In the genomic region with DNA sequence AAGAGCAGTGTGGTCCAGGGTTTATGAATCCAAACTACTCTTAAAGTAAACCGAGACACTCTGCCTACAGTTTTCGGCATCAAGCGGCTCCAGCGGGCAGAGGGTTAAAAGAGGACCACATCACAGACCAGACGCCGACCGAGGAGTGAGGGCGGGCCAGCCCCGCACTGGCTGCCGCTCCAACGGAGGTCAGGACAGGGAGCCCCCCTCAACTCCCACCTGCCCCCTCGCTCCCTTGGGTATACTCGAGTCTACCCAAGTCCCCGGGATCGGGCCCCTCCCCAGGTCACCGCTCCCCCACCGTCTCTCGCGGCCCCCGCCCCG, we compare ENCODE assay signal across 8 cellular contexts. TPM values are rescaled to one million over a fixed set of nuclear protein-coding genes. Genes with fewer than 3 reads are reported as not detected.
A peak's percentile ranks its signal among the peaks of the same experiment; 100 is the strongest.
DNase-seq lines count a peak whose midpoint lies in the region; ATAC-seq, FAIRE-seq and TF ChIP-seq lines count a peak whose summit lies in the region.

No MANE protein-coding gene starts in this region.

- ATAC-seq in GM21360 (IDR thresholded peaks at IDR 0.05; ENCODE audit: unreplicated experiment) (peak; percentile 32), mucosa of descending colon (peak; percentile 66)

- FAIRE-seq in urothelium cell line (lab: Jason Lieb, UNC) = no peak

- TF ChIP-seq CTCF in SK-N-SH (IDR thresholded peaks at IDR 0.05) (no peak), mucosa of descending colon (IDR thresholded peaks at IDR 0.05) (no peak)

- intact Hi-C loops in mucosa of descending colon (cut with DNase I, micrococcal nuclease) = no loop called here

- H3K36me3 ChIP-seq in Karpas-422 (ENCODE audit: insufficient read depth, low read length) (0 out of 2 replicates have a peak, but pooled peaks cover 4% of the 10 kb centered on the region), SK-N-SH (replicated peaks in 1 of 2; ENCODE audit: control insufficient read depth in 1 of 2, insufficient read depth in 2 of 2, low read length in 1 of 2) (peaks cover 0 to 5% of the 10 kb centered on the region in 2 experiments), endocrine pancreas (ENCODE audit: control insufficient read depth, insufficient read depth, low read length) (no peaks in the 10 kb centered on the region), mucosa of descending colon (ENCODE audit: low read depth) (no peaks in the 10 kb centered on the region)

- H3K27me3 ChIP-seq in Karpas-422 (ENCODE audit: low read length) (no peaks in the 10 kb centered on the region), SK-N-SH (ENCODE audit: insufficient read depth) (no peaks in the 10 kb centered on the region), endocrine pancreas (ENCODE audit: control insufficient read depth, insufficient read depth, low read length) (no peaks in the 10 kb centered on the region)

- H3K9me2 ChIP-seq in Karpas-422 (replicated peaks; ENCODE audit: insufficient read depth, low read length) (no peaks in the 10 kb centered on the region), SK-N-SH (no peaks in the 10 kb centered on the region)

- H3K9ac ChIP-seq in Karpas-422 (ENCODE audit: low read length) (peak overlapping the region; percentile 84), SK-N-SH (peak overlapping the region; percentile 84), endocrine pancreas (ENCODE audit: control insufficient read depth, insufficient read depth, low read length) (peak overlapping the region; percentile 22)

- peak overlapping the region; percentile 69 for H3K27ac ChIP-seq in Karpas-422 (ENCODE audit: low read length)
- peak overlapping the region; percentile 76 to 89 for H3K27ac ChIP-seq in SK-N-SH (ENCODE audit: low read depth in 2 of 2, low read length in 1 of 2)

- H3F3A ChIP-seq in SK-N-SH (replicated peaks; ENCODE audit: insufficient read depth) = peaks cover 9% of the 10 kb centered on the region

- POLR2A ChIA-PET in SK-N-SH (lab: Yijun Ruan, JAX) = no interaction called here

- TF ChIP-seq EP300 in SK-N-SH (IDR thresholded peaks at IDR 0.05; ENCODE audit: borderline replicate concordance in 1 of 2, low read depth in 1 of 2, low read length in 1 of 2) = no peak

- peak overlapping the region; percentile 89 for H3K4me2 ChIP-seq in Karpas-422 (ENCODE audit: low read depth, low read length, poor library complexity, severe bottlenecking)
- H3K4me2 ChIP-seq in SK-N-SH = peak overlapping the region; percentile 84

- H3K9me3 ChIP-seq in Karpas-422 (ENCODE audit: low read length) = no peaks in the 10 kb centered on the region
- no peaks in the 10 kb centered on the region for H3K9me3 ChIP-seq in SK-N-SH
- no peaks in the 10 kb centered on the region for H3K9me3 ChIP-seq in endocrine pancreas (ENCODE audit: control insufficient read depth, low read length)
- no peaks in the 10 kb centered on the region for H3K9me3 ChIP-seq in mucosa of descending colon

- CTCF ChIA-PET in SK-N-SH (lab: Yijun Ruan, JAX) = no interaction called here

- H3K4me1 ChIP-seq in Karpas-422 (ENCODE audit: low read length) (peaks cover 13% of the 10 kb centered on the region), SK-N-SH (ENCODE audit: control insufficient read depth in 1 of 2, insufficient read depth in 2 of 2, low read depth in 1 of 2, low read length in 1 of 2) (peaks cover 0 to 10% of the 10 kb centered on the region in 2 experiments; a peak in 2 of 4 replicates), endocrine pancreas (ENCODE audit: control insufficient read depth, insufficient read depth, low read length) (no peaks in the 10 kb centered on the region), mucosa of descending colon (ENCODE audit: low read depth) (peaks cover 6% of the 10 kb centered on the region)

- peaks cover 43% of the 10 kb centered on the region for H3K79me2 ChIP-seq in Karpas-422 (ENCODE audit: low read length)
- H3K79me2 ChIP-seq in SK-N-SH (ENCODE audit: insufficient read depth) = peaks cover 54% of the 10 kb centered on the region

- WGBS in SK-N-SH (ENCODE audit: low lambda C conversion rate) = 2% methylated on average over 13 of the region's 21 CpGs

- DNase-seq in DMS79 treated with DMSO at 0.1 percent for 48 hours (lab: John Stamatoyannopoulos, UW) (peak; percentile 73), Karpas-422 (peak; percentile 78), SK-N-SH (no peak), mucosa of descending colon (no peak), urothelium cell line (ENCODE audit: low spot score) (peak; percentile 58)
- no peak for DNase-seq in stimulated activated CD4-positive, alpha-beta T cell treated with anti-CD3 and anti-CD28 coated beads, Interleukin-4, amount 100 ng/mL, for 24 hours

- TF ChIP-seq RAD21 in SK-N-SH (IDR thresholded peaks at IDR 0.05; ENCODE audit: low read length) = no peak

- peak overlapping the region; percentile 74 for H2AFZ ChIP-seq in Karpas-422 (ENCODE audit: low read length)
- peak overlapping the region; percentile 88 for H2AFZ ChIP-seq in SK-N-SH (ENCODE audit: low read depth)

- H3K4me3 ChIP-seq in Karpas-422 (ENCODE audit: low read length) = peak overlapping the region; percentile 78
- peak overlapping the region; percentile 59 to 75 for H3K4me3 ChIP-seq in SK-N-SH (ENCODE audit: low read depth in 2 of 2, low read length in 1 of 2)
- H3K4me3 ChIP-seq in endocrine pancreas (ENCODE audit: control insufficient read depth, insufficient read depth, low read length) = peak overlapping the region; percentile 87
- H3K4me3 ChIP-seq in mucosa of descending colon = peak overlapping the region; percentile 72

- H4K20me1 ChIP-seq in Karpas-422 (ENCODE audit: insufficient read depth, low read depth, low read length) = no peaks in the 10 kb centered on the region
- peaks cover 4% of the 10 kb centered on the region; the same call in 1 of the 2 replicates for H4K20me1 ChIP-seq in SK-N-SH (ENCODE audit: insufficient read depth)

TF ChIP-seq in SK-N-SH, 30 proteins besides CTCF, POLR2A, EP300 and RAD21 (continues in another document):
- TF ChIP-seq, protein P1, sequence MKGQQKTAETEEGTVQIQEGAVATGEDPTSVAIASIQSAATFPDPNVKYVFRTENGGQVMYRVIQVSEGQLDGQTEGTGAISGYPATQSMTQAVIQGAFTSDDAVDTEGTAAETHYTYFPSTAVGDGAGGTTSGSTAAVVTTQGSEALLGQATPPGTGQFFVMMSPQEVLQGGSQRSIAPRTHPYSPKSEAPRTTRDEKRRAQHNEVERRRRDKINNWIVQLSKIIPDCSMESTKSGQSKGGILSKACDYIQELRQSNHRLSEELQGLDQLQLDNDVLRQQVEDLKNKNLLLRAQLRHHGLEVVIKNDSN (IDR thresholded peaks at IDR 0.05; ENCODE audit: borderline replicate concordance, low read depth) = no peak
- no peak for TF ChIP-seq RXRA (IDR thresholded peaks at IDR 0.05; ENCODE audit: borderline replicate concordance, low read depth)
- TF ChIP-seq, protein P2, sequence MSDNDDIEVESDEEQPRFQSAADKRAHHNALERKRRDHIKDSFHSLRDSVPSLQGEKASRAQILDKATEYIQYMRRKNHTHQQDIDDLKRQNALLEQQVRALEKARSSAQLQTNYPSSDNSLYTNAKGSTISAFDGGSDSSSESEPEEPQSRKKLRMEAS (IDR thresholded peaks at IDR 0.05; ENCODE audit: low read depth) = no peak
- TF ChIP-seq GATA2 (CRISPR knock-in tag; IDR thresholded peaks at IDR 0.05) = no peak
- TF ChIP-seq, protein P3, sequence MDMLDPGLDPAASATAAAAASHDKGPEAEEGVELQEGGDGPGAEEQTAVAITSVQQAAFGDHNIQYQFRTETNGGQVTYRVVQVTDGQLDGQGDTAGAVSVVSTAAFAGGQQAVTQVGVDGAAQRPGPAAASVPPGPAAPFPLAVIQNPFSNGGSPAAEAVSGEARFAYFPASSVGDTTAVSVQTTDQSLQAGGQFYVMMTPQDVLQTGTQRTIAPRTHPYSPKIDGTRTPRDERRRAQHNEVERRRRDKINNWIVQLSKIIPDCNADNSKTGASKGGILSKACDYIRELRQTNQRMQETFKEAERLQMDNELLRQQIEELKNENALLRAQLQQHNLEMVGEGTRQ (IDR thresholded peaks at IDR 0.05; ENCODE audit: borderline replicate concordance, low read depth, low read length) = no peak
- no peak for TF ChIP-seq YY1 (IDR thresholded peaks at IDR 0.05; ENCODE audit: low read depth)
- peak; percentile 13 for TF ChIP-seq CHD2 (IDR thresholded peaks at IDR 0.05; ENCODE audit: low read length, partially characterized antibody)
- no peak for TF ChIP-seq GABPA (IDR thresholded peaks at IDR 0.05; ENCODE audit: low read depth)
- TF ChIP-seq, protein P4, sequence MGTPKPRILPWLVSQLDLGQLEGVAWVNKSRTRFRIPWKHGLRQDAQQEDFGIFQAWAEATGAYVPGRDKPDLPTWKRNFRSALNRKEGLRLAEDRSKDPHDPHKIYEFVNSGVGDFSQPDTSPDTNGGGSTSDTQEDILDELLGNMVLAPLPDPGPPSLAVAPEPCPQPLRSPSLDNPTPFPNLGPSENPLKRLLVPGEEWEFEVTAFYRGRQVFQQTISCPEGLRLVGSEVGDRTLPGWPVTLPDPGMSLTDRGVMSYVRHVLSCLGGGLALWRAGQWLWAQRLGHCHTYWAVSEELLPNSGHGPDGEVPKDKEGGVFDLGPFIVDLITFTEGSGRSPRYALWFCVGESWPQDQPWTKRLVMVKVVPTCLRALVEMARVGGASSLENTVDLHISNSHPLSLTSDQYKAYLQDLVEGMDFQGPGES (IDR thresholded peaks at IDR 0.05; ENCODE audit: low read depth, low read length) = no peak
- no peak for TF ChIP-seq RFX5 (IDR thresholded peaks at IDR 0.05; ENCODE audit: low read length)
- no peak for TF ChIP-seq EZH2phosphoT487 (IDR thresholded peaks at IDR 0.05; ENCODE audit: borderline replicate concordance, low read depth)
- TF ChIP-seq MXI1 (IDR thresholded peaks at IDR 0.05; ENCODE audit: low read depth, low read length) = no peak
- TF ChIP-seq FOXJ3 (CRISPR knock-in tag; IDR thresholded peaks at IDR 0.05) = no peak
- TF ChIP-seq TAF1 (IDR thresholded peaks at IDR 0.05; ENCODE audit: borderline replicate concordance, low read depth, low read length) = no peak

RNA-seq across cellular contexts. Expression of a gene that starts 0.3 kb away (rescaled TPM):
- 26.7 and 32.0 TPM in 2 replicates for total RNA-seq in Karpas-422 (2014; rRNA removed; shearing (Covaris generic); ENCODE audit: low replicate concordance)
- 10.9 and 13.7 TPM in 2 replicates for polyA plus RNA-seq in SK-N-SH (2012; rRNA removed)
- 9.2 and 10.7 TPM in 2 replicates for polyA plus RNA-seq in SK-N-SH (2012; cell fraction: cytosol; rRNA removed)
- polyA plus RNA-seq in SK-N-SH (2012; cell fraction: nucleus; rRNA removed) = 26.8 and 39.2 TPM in 2 replicates
- 10 to 100 TPM; 42.1 to 54.6 (median 42.7) TPM for total RNA-seq in mucosa of descending colon

RNA-seq across cellular contexts. Expression of a gene that starts 10.9 kb away (rescaled TPM):
- total RNA-seq in Karpas-422 (2014; rRNA removed; shearing (Covaris generic); ENCODE audit: low replicate concordance) = not detected in 2 replicates
- not detected in 2 replicates for polyA plus RNA-seq in SK-N-SH (2012; rRNA removed)
- not detected in 2 replicates for polyA plus RNA-seq in SK-N-SH (2012; cell fraction: cytosol; rRNA removed)
- polyA plus RNA-seq in SK-N-SH (2012; cell fraction: nucleus; rRNA removed) = not detected in 2 replicates
- total RNA-seq in mucosa of descending colon = not detected

RNA-seq across cellular contexts. Expression of a gene that starts 50.1 kb away (rescaled TPM):
- total RNA-seq in Karpas-422 (2014; rRNA removed; shearing (Covaris generic); ENCODE audit: low replicate concordance) = 47.0 and 60.1 TPM in 2 replicates
- 29.9 and 43.0 TPM in 2 replicates for polyA plus RNA-seq in SK-N-SH (2012; rRNA removed)
- 25.3 and 26.8 TPM in 2 replicates for polyA plus RNA-seq in SK-N-SH (2012; cell fraction: cytosol; rRNA removed)
- 58.8 and 89.1 TPM in 2 replicates for polyA plus RNA-seq in SK-N-SH (2012; cell fraction: nucleus; rRNA removed)
- 10 to 100 TPM; 35.4 to 49.4 (median 42.8) TPM for total RNA-seq in mucosa of descending colon

Comparison
In these comparisons a context has a peak if more than half of its experiments do, and no peak if none do; other contexts are left out.
1. DNase-seq: peak in DMS79 treated with DMSO at 0.1 percent for 48 hours (single experiment), Karpas-422 (single experiment) and urothelium cell line (single experiment); none in SK-N-SH (single experiment), mucosa of descending colon (0 of 3) and stimulated activated CD4-positive, alpha-beta T cell treated with anti-CD3 and anti-CD28 coated beads, Interleukin-4, amount 100 ng/mL, for 24 hours (single experiment).
2. H3K9ac ChIP-seq: peak in every context shown above with its lines; median percentile 84 in Karpas-422; 84 in SK-N-SH; 22 in endocrine pancreas.
3. Peak in every context shown above with its lines, with median percentiles within 50 percentile points of each other: H3K4me3 ChIP-seq.